Comparison of ENCODE assay signal across 11 cellular contexts in the genomic region with DNA sequence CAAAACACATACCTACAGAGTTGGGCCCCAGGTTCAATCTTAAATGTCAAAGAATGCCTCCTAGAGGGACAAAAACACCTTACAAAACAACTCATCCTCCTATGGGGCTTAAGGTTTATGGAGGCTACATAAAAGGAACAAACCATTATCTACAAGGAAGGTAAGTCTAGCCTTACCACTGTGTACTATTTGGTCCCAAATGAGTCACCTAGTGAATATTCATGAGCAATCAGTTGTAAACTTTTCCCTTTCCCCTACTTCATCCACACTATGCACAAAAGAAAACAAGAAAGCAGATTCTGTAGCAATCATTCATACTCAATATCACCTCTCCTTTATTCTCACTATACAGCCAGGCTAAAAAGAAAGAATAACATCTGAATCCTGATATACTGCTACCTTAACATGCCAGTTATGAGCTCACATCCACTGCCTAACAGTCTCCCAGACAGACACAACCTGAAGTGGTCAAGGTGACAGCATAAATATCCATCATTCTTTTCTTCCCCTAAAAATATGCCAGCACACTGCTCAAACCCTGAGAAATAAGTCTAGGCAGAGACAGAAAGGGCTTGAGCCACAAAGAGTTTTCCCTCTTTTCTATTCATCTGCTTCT. TPM values are rescaled to one million over a fixed set of nuclear protein-coding genes. Genes with fewer than 3 reads are reported as not detected.
DNase-seq lines count a peak whose midpoint lies in the region; ATAC-seq, FAIRE-seq and TF ChIP-seq lines count a peak whose summit lies in the region.
"Had no signal": no experiment of that assay in that cellular context is flagged by ENCODE, and none has a peak within 500 bp of the region (broad histone marks: within the 10 kb centered on the region; RNA-seq: fewer than 3 reads in every experiment).

No MANE protein-coding gene starts in this region.

- intact Hi-C loops in Caco-2 (cut with micrococcal nuclease; ENCODE audit: unreplicated experiment) = no loop called here

- no peaks in the 10 kb centered on the region for H3K4me1 ChIP-seq in Caco-2
- H3K4me1 ChIP-seq: neural progenitor cell had no signal

- H3K9me3 Mint-ChIP-seq in Caco-2 (ENCODE audit: unreplicated experiment) = no peaks in the 10 kb centered on the region
- H3K9me3 Mint-ChIP-seq: neural progenitor cell had no signal

- CTCF ChIA-PET in Caco-2 (lab: Charles Lee) = no interaction called here

- FAIRE-seq in frontal cortex (lab: Jason Lieb, UNC) = no peak

- H3K27me3 Mint-ChIP-seq in Caco-2 (ENCODE audit: insufficient read depth, unreplicated experiment) = no peaks in the 10 kb centered on the region

- H3K9me3 ChIP-seq in Caco-2 = no peaks in the 10 kb centered on the region

- H3K4me3 ChIP-seq in Caco-2 (ENCODE audit: low read depth, low read length) = no peak overlapping the region
- H3K4me3 ChIP-seq: neural progenitor cell had no signal

- TF ChIP-seq CTCF in Caco-2 (IDR thresholded peaks at IDR 0.05; ENCODE audit: insufficient read depth in 1 of 2, low read depth in 1 of 2, low read length in 1 of 2, severe bottlenecking in 1 of 2, unreplicated experiment in 1 of 2) = no peak

- H3K36me3 ChIP-seq in Caco-2 (ENCODE audit: control insufficient read depth, insufficient read depth, low read length) = no peaks in the 10 kb centered on the region

- no peaks in the 10 kb centered on the region for H3K4me1 Mint-ChIP-seq in Caco-2 (ENCODE audit: low read depth, unreplicated experiment)

- no TSS peak for BruUV-seq in Caco-2 (replicated peaks; lab: Mats Ljungman, UMichigan)

- H3K27me3 ChIP-seq in Caco-2 (replicated peaks; ENCODE audit: control insufficient read depth, insufficient read depth, low read length) = no peaks in the 10 kb centered on the region
- H3K27me3 ChIP-seq: neural progenitor cell had no signal

- H3K27ac ChIP-seq in epithelial cell of prostate = no peak overlapping the region
- H3K27ac ChIP-seq: HL-60, neural progenitor cell had no signal

- DNase-seq in Daoy (ENCODE audit: low read depth) (peak; percentile 4), epithelial cell of prostate (ENCODE audit: low read depth, low spot score) (peak; percentile 12), frontal cortex (ENCODE audit: low spot score in 2 of 2) (no peak), NCI-H128 (lab: John Stamatoyannopoulos, UW; ENCODE audit: unreplicated experiment) (no peak), Caco-2 (no peak)
- DNase-seq: erythroblast had no signal

- ATAC-seq in GM21360 (IDR thresholded peaks at IDR 0.05; ENCODE audit: unreplicated experiment) = peak; percentile 62
- peak; percentile 72 for ATAC-seq in HG03442 (IDR thresholded peaks at IDR 0.05; ENCODE audit: unreplicated experiment)
- no peak for ATAC-seq in HG02970 (IDR thresholded peaks at IDR 0.05; ENCODE audit: low FRiP score, unreplicated experiment)

- H3K27ac Mint-ChIP-seq in Caco-2 (ENCODE audit: unreplicated experiment) = no peak overlapping the region
- H3K27ac Mint-ChIP-seq: neural progenitor cell had no signal

- POLR2A ChIA-PET in Caco-2 (lab: Charles Lee) = no interaction called here

- no peak overlapping the region for H3K4me3 Mint-ChIP-seq in Caco-2 (ENCODE audit: unreplicated experiment)
- H3K4me3 Mint-ChIP-seq: neural progenitor cell had no signal

- H3K36me3 Mint-ChIP-seq in Caco-2 (ENCODE audit: insufficient read depth, unreplicated experiment) = no peaks in the 10 kb centered on the region

RNA-seq across cellular contexts. Expression of gene OXCT1, which starts 6.2 kb away (rescaled TPM):
- total RNA-seq in Daoy (2014; rRNA removed; shearing (Covaris generic)) = 24.5 and 43.8 TPM in 2 replicates
- total RNA-seq in frontal cortex = 70.5 TPM
- 20.6 and 22.5 TPM in 2 replicates for total RNA-seq in Caco-2 (2022)

RNA-seq across cellular contexts. Expression of gene RIMOC1, which starts 40.2 kb away (rescaled TPM):
- 8.1 and 9.9 TPM in 2 replicates for total RNA-seq in Daoy (2014; rRNA removed; shearing (Covaris generic))
- total RNA-seq in frontal cortex (27.3 TPM), Caco-2 (2022) (29.5 and 30.2 TPM in 2 replicates)

Comparison
In these comparisons a context has a peak if more than half of its experiments do, and no peak if none do; other contexts are left out.
1. DNase-seq: peak in Daoy (single experiment) and epithelial cell of prostate (single experiment); none in frontal cortex (0 of 2), NCI-H128 (single experiment) and Caco-2 (0 of 2).